ENCODE assay signal across 12 cellular contexts in genomic region chrX:147875866-147876596, GRCh38. TPM values are rescaled to one million over a fixed set of nuclear protein-coding genes. Genes with fewer than 3 reads are reported as not detected.
DNase-seq lines count a peak whose midpoint lies in the region; ATAC-seq, FAIRE-seq and TF ChIP-seq lines count a peak whose summit lies in the region.
"Had no signal": no experiment of that assay in that cellular context is flagged by ENCODE, and none has a peak within 500 bp of the region (broad histone marks: within the 10 kb centered on the region; RNA-seq: fewer than 3 reads in every experiment).

No MANE protein-coding gene starts in this region.

- no peak overlapping the region for H3K27ac ChIP-seq in GM12878 (ENCODE audit: control insufficient read depth, insufficient read depth)
- no peak overlapping the region for H3K27ac ChIP-seq in gastrocnemius medialis
- H3K27ac ChIP-seq in CD8-positive, alpha-beta T cell (ENCODE audit: low read depth, low read length), result no peak overlapping the region
- H3K27ac ChIP-seq in ovary, result no peak overlapping the region
- H3K27ac ChIP-seq: BLaER1 had no signal

- H3K9me3 Mint-ChIP-seq in CD8-positive, alpha-beta T cell, result peaks cover 8% of the 10 kb centered on the region

- H3K4me1 ChIP-seq in GM12878 (ENCODE audit: control insufficient read depth, insufficient read depth, low read length) (no peaks in the 10 kb centered on the region; the same call in 1 of the 2 replicates), gastrocnemius medialis (no peaks in the 10 kb centered on the region), ovary (ENCODE audit: insufficient read depth) (no peaks in the 10 kb centered on the region)
- no peaks in the 10 kb centered on the region for H3K4me1 ChIP-seq in CD8-positive, alpha-beta T cell (ENCODE audit: insufficient read depth, low read length)
- H3K4me1 ChIP-seq: BLaER1 had no signal

- H3K27me3 ChIP-seq in GM12878 (replicated peaks in 1 of 2; ENCODE audit: control insufficient read depth in 2 of 2, insufficient read depth in 2 of 2, low read length in 1 of 2) (no peaks in the 10 kb centered on the region), gastrocnemius medialis (no peaks in the 10 kb centered on the region), ovary (no peaks in the 10 kb centered on the region)
- H3K27me3 ChIP-seq in CD8-positive, alpha-beta T cell (ENCODE audit: insufficient read depth, low read length), result no peaks in the 10 kb centered on the region

- no peaks in the 10 kb centered on the region for H3K79me2 ChIP-seq in GM12878 (ENCODE audit: control insufficient read depth, insufficient read depth, low read length)

- BruUV-seq in GM12878 (replicated peaks; lab: Mats Ljungman, UMichigan), result no TSS peak

- H3K4me3 ChIP-seq in GM12864 (ENCODE audit: low read depth, low read length) (no peak overlapping the region), GM12878 (no peak overlapping the region), gastrocnemius medialis (no peak overlapping the region), ovary (no peak overlapping the region)
- no peak overlapping the region for H3K4me3 ChIP-seq in CD8-positive, alpha-beta T cell (ENCODE audit: low read depth, low read length)
- H3K4me3 ChIP-seq: BLaER1 had no signal

- H3K36me3 ChIP-seq in GM12878 (ENCODE audit: control insufficient read depth in 2 of 2, insufficient read depth in 2 of 2, low read length in 1 of 2) (no peaks in the 10 kb centered on the region), gastrocnemius medialis (no peaks in the 10 kb centered on the region), ovary (no peaks in the 10 kb centered on the region)
- no peaks in the 10 kb centered on the region for H3K36me3 ChIP-seq in CD8-positive, alpha-beta T cell (ENCODE audit: insufficient read depth, low read length)
- H3K36me3 ChIP-seq: BLaER1 had no signal

- ATAC-seq in GM21367 (IDR thresholded peaks at IDR 0.05; ENCODE audit: unreplicated experiment) (peak; percentile 90), HG03159 (IDR thresholded peaks at IDR 0.05; ENCODE audit: unreplicated experiment) (peak; percentile 98), GM12878 (peak; percentile 81), gastrocnemius medialis (no peak)
- ATAC-seq in CD8-positive, alpha-beta T cell, result no peak
- ATAC-seq: HCT116 had no signal

- H2AFZ ChIP-seq in GM12878 (ENCODE audit: control insufficient read depth, low read depth, low read length), result peak overlapping the region; percentile 22

- peaks cover 2% of the 10 kb centered on the region for H3K27me3 Mint-ChIP-seq in CD8-positive, alpha-beta T cell (ENCODE audit: low read depth)

- peak; percentile 77 for FAIRE-seq in GM12878 (lab: Jason Lieb, UNC)

- TF ChIP-seq CTCF in GM12864 (IDR thresholded peaks at IDR 0.05; ENCODE audit: low read depth, low read length, missing control alignments) (no peak), GM12878 (IDR thresholded peaks at IDR 0.05 in 2 of 3, conservative IDR thresholded peaks at IDR 0.05 in 1 of 3; ENCODE audit: control insufficient read depth in 2 of 3, extremely low read depth in 1 of 3, insufficient read depth in 1 of 3, low read depth in 3 of 3, low read length in 3 of 3) (no peak), gastrocnemius medialis (IDR thresholded peaks at IDR 0.05 in 4 of 5, conservative IDR thresholded peaks at IDR 0.05 in 1 of 5) (no peak), ovary (IDR thresholded peaks at IDR 0.05) (no peak)
- no peak for TF ChIP-seq CTCF in CD8-positive, alpha-beta T cell (IDR thresholded peaks at IDR 0.05)

- no peak for TF ChIP-seq POLR2A in GM12878 (IDR thresholded peaks at IDR 0.05; ENCODE audit: low read depth, low read length)
- TF ChIP-seq POLR2A in gastrocnemius medialis (IDR thresholded peaks at IDR 0.05), result no peak
- TF ChIP-seq POLR2A in ovary (IDR thresholded peaks at IDR 0.05), result no peak

- H3K9me3 ChIP-seq in GM12878 (replicated peaks; ENCODE audit: control insufficient read depth, insufficient read depth, low read length) (no peaks in the 10 kb centered on the region; the same call in 2 of the 3 replicates), gastrocnemius medialis (no peaks in the 10 kb centered on the region), ovary (no peaks in the 10 kb centered on the region)
- H3K9me3 ChIP-seq in CD8-positive, alpha-beta T cell (ENCODE audit: low read length), result no peaks in the 10 kb centered on the region

- SMC1A ChIA-PET in GM12878 (lab: Charles Lee; ENCODE audit: uncharacterized antibody, unreplicated experiment), result no interaction called here

- POLR2A ChIA-PET in GM12878 (lab: Charles Lee), result no interaction called here
- POLR2A ChIA-PET in CD8-positive, alpha-beta T cell (lab: Charles Lee), result no interaction called here

- RAD21 ChIA-PET in GM12878 (lab: Charles Lee; ENCODE audit: unreplicated experiment), result no interaction called here

- no peak for TF ChIP-seq RAD21 in GM12878 (IDR thresholded peaks at IDR 0.05; ENCODE audit: insufficient read depth, low read depth, low read length)

- DNase-seq in GM12864 (ENCODE audit: low read depth), result peak; percentile 72
- peak; percentile 64 for DNase-seq in GM12878 (ENCODE audit: low read depth, low spot score)
- no peak for DNase-seq in gastrocnemius medialis
- no peak for DNase-seq in CD8-positive, alpha-beta T cell
- DNase-seq in stimulated activated CD8-positive, alpha-beta memory T cell treated with anti-CD3 and anti-CD28 coated beads, Interleukin-4, amount 100 ng/mL, for 48 hours, result no peak
- no peak for DNase-seq in ovary
- DNase-seq: activated CD4-positive, alpha-beta T cell treated with anti-CD3 and anti-CD28 coated beads, Interleukin-2, amount 50 U/mL, for 48 hours; naive B cell had no signal

- no peaks in the 10 kb centered on the region for H4K20me1 ChIP-seq in GM12878 (ENCODE audit: control insufficient read depth, insufficient read depth)
- H4K20me1 ChIP-seq: BLaER1 had no signal

- 47% methylated on average over 7 of the region's 7 CpGs for WGBS in GM12878 (ENCODE audit: insufficient coverage, insufficient replicate concordance, low lambda C conversion rate, missing lambda C conversion rate)
- WGBS in ovary, 3 donors, result 41 to 60% (median 47%) methylated on average over 7 of the region's 7 CpGs

- H3K27ac Mint-ChIP-seq in CD8-positive, alpha-beta T cell, result no peak overlapping the region
- H3K27ac Mint-ChIP-seq: naive B cell had no signal

- TF ChIP-seq EP300 in GM12878 (IDR thresholded peaks at IDR 0.05; ENCODE audit: borderline replicate concordance in 1 of 2, control insufficient read depth in 1 of 2, low read depth in 2 of 2, low read length in 2 of 2), result no peak
- TF ChIP-seq EP300 in ovary (IDR thresholded peaks at IDR 0.05), result no peak

- H3K36me3 Mint-ChIP-seq in CD8-positive, alpha-beta T cell, result no peaks in the 10 kb centered on the region

- H3K4me1 Mint-ChIP-seq in CD8-positive, alpha-beta T cell (ENCODE audit: low read depth), result peaks cover 7% of the 10 kb centered on the region

- H3K9ac ChIP-seq in GM12878 (ENCODE audit: control insufficient read depth, insufficient read depth, low read length), result no peak overlapping the region
- H3K9ac ChIP-seq: BLaER1 had no signal

- H3K4me3 Mint-ChIP-seq in CD8-positive, alpha-beta T cell, result no peak overlapping the region
- H3K4me3 Mint-ChIP-seq: naive B cell had no signal

- CTCF ChIA-PET in GM12878 (lab: Yijun Ruan, JAX), result no interaction called here
- CTCF ChIA-PET in CD8-positive, alpha-beta T cell (lab: Charles Lee), result no interaction called here

- intact Hi-C loops in GM12878 (cut with micrococcal nuclease; ENCODE audit: unreplicated experiment) (no loop called here), gastrocnemius medialis (cut with DNase I; ENCODE audit: low total_unique reads) (no loop called here), ovary (cut with DNase I) (no loop called here)
- intact Hi-C loops in CD8-positive, alpha-beta T cell (cut with DNase I, micrococcal nuclease), result no loop called here

- in situ Hi-C loops in GM12878 (cut with MboI) (no loop called here), gastrocnemius medialis (cut with MboI; ENCODE audit: low sequenced_read_pairs in 4 of 4) (loop anchor here in 2 of 4 donors (10.0 to 25.0 kb wide), 2 partner anchors 61 to 111 kb away; partner anchors contain the start of gene FMR1NB (in 1 of the 2))

- no peak overlapping the region; the same call in 1 of the 2 replicates for H3K4me2 ChIP-seq in GM12878 (ENCODE audit: control insufficient read depth, insufficient read depth)
- H3K4me2 ChIP-seq: BLaER1 had no signal

TF ChIP-seq in GM12878, 131 proteins besides CTCF, POLR2A, EP300 and RAD21 (continues in another document):
- peak; percentile 92 for TF ChIP-seq YY1 (IDR thresholded peaks at IDR 0.05; ENCODE audit: low read depth, low read length)
- TF ChIP-seq TBL1XR1 (IDR thresholded peaks at IDR 0.05; ENCODE audit: low read depth, low read length), result 0 out of 2 replicates have a peak, but pooled peaks have one; percentile 18
- peak; percentile 91 for TF ChIP-seq RUNX3 (IDR thresholded peaks at IDR 0.05; ENCODE audit: low read length)
- 0 out of 2 replicates have a peak, but pooled peaks have one; percentile 29 for TF ChIP-seq CBX5 (IDR thresholded peaks at IDR 0.05; ENCODE audit: low read depth)

RNA-seq across cellular contexts. Expression of gene FMR1, which starts 35.7 kb away (rescaled TPM):
- 127 and 142 TPM in 2 replicates for total RNA-seq in GM12878 (2013; cell fraction: nucleolus; rRNA removed)
- 16.2 and 22.0 TPM in 2 replicates for total RNA-seq in GM12878 (2014; rRNA removed)
- 20.5 and 22.5 TPM in 2 replicates for total RNA-seq in GM12878 (2014; rRNA removed; fragmentation: Illumina TruSeq; extraction: Trizol)
- total RNA-seq in GM12878 (2021), result 22.9 and 26.4 TPM in 2 replicates
- polyA plus RNA-seq in GM12878 (2011; ENCODE audit: low read depth), result 20.1 TPM
- polyA plus RNA-seq in GM12878 (2011; rRNA removed), result 37.5 and 59.3 TPM in 2 replicates
- polyA plus RNA-seq in GM12878 (2011; cell fraction: cytosol; rRNA removed), result 13.4 and 15.2 TPM in 2 replicates
- 62.8 and 72.5 TPM in 2 replicates for polyA plus RNA-seq in GM12878 (2011; cell fraction: nucleus; rRNA removed)
- 24.3 and 32.4 TPM in 2 replicates for polyA plus RNA-seq in GM12878 (2012)
- 26.7 and 32.2 TPM in 2 replicates for polyA plus RNA-seq in GM12878 (2014; fragmentation: Illumina TruSeq; extraction: Trizol)
- 10 to 100 TPM in 1 of 2 experiments, 1 to 10 TPM in 1; 7.9 to 12.6 TPM for polyA plus RNA-seq in GM12878 (2014; fragmentation: Nextera tagmentation; extraction: Ambion mirVana)
- polyA plus RNA-seq in GM12878 (2014; rRNA removed), result 18.6 and 23.4 TPM in 2 replicates
- 10 to 100 TPM; 10.3 to 10.8 TPM for polyA plus RNA-seq in GM12878 (2016; fragmentation: Nextera tagmentation; extraction: Ambion mirVana)
- 30.7 and 34.0 TPM in 2 replicates for polyA minus RNA-seq in GM12878 (2011; rRNA and poly(A)+ RNA removed)
- 14.7 and 16.8 TPM in 2 replicates for polyA minus RNA-seq in GM12878 (2011; cell fraction: cytosol; rRNA and poly(A)+ RNA removed)
- 30.3 and 48.3 TPM in 2 replicates for polyA minus RNA-seq in GM12878 (2011; cell fraction: nucleus; rRNA and poly(A)+ RNA removed)
- total RNA-seq in gastrocnemius medialis, result 10 to 100 TPM in 1 of 4 donors, 1 to 10 TPM in 3; 5.2 to 10.1 (median 6.7) TPM
- total RNA-seq in CD8-positive, alpha-beta T cell, result 100 to 1,000 TPM in 1 of 2 experiments, 10 to 100 TPM in 1; 92.3 to 101 TPM
- 10 to 100 TPM; 43.1 to 65.2 (median 47.1) TPM for total RNA-seq in ovary
- 10 to 100 TPM; 27.1 to 37.6 TPM for polyA plus RNA-seq in ovary

Comparison
In these comparisons a context has a peak if more than half of its experiments do, and no peak if none do; other contexts are left out.
1. DNase-seq: peak in GM12864 (single experiment) and GM12878 (single experiment); none in gastrocnemius medialis (0 of 2), CD8-positive, alpha-beta T cell (0 of 7), stimulated activated CD8-positive, alpha-beta memory T cell treated with anti-CD3 and anti-CD28 coated beads, Interleukin-4, amount 100 ng/mL, for 48 hours (single experiment) and ovary (0 of 5).
2. ATAC-seq: peak in GM21367 (single experiment), HG03159 (single experiment) and GM12878 (single experiment); none in gastrocnemius medialis (0 of 2) and CD8-positive, alpha-beta T cell (single experiment).